Comparison of ENCODE assay signal across 8 cellular contexts in genomic region chr10:102674566-102674965, GRCh38. TPM values are rescaled to one million over a fixed set of nuclear protein-coding genes. Genes with fewer than 3 reads are reported as not detected.
DNase-seq lines count a peak whose midpoint lies in the region; ATAC-seq and TF ChIP-seq lines count a peak whose summit lies in the region.
"Had no signal": no experiment of that assay in that cellular context is flagged by ENCODE, and none has a peak within 500 bp of the region (broad histone marks: within the 10 kb centered on the region; RNA-seq: fewer than 3 reads in every experiment).

No MANE protein-coding gene starts in this region.

- H3F3A ChIP-seq in MM.1S (ENCODE audit: insufficient read depth, low read length): 0 out of 2 replicates have a peak, but pooled peaks cover 4% of the 10 kb centered on the region

- H3K27me3 ChIP-seq in HUES48 (ENCODE audit: control insufficient read depth, insufficient read depth, low read length) (no peaks in the 10 kb centered on the region), MM.1S (replicated peaks; ENCODE audit: insufficient read depth, low read length) (no peaks in the 10 kb centered on the region)

- H3K4me1 Mint-ChIP-seq in WTC11: peaks cover 85% of the 10 kb centered on the region

- no peaks in the 10 kb centered on the region for H3K79me2 ChIP-seq in MM.1S (ENCODE audit: low read length)

- H3K4me1 ChIP-seq in HUES48 (ENCODE audit: control insufficient read depth, insufficient read depth, low read length): peaks cover 76% of the 10 kb centered on the region
- no peaks in the 10 kb centered on the region for H3K4me1 ChIP-seq in MM.1S (ENCODE audit: low read length)

- no peaks in the 10 kb centered on the region for H3K9me3 ChIP-seq in HUES48 (ENCODE audit: control insufficient read depth, insufficient read depth, low read length)
- no peaks in the 10 kb centered on the region for H3K9me3 ChIP-seq in iPS-18c (ENCODE audit: control insufficient read depth, insufficient read depth, low read length)
- H3K9me3 ChIP-seq in MM.1S (replicated peaks; ENCODE audit: insufficient read depth, low read length): no peaks in the 10 kb centered on the region

- no peak overlapping the region for H2AFZ ChIP-seq in MM.1S (ENCODE audit: low read length)

- no peaks in the 10 kb centered on the region for H3K27me3 Mint-ChIP-seq in WTC11 (ENCODE audit: low read depth)

- H3K36me3 ChIP-seq in HUES48 (ENCODE audit: control insufficient read depth, insufficient read depth, low read length): no peaks in the 10 kb centered on the region
- no peaks in the 10 kb centered on the region for H3K36me3 ChIP-seq in MM.1S (replicated peaks; ENCODE audit: insufficient read depth, low read length)

- peak overlapping the region; percentile 67 for H3K27ac Mint-ChIP-seq in WTC11

- H3K27ac ChIP-seq in HUES48 (ENCODE audit: low read depth, low read length) (peak overlapping the region; percentile 43), skin epidermis (peak overlapping the region in 20 of 21 experiments; percentile 41 to 86 (median 74)), MM.1S (ENCODE audit: low read length) (no peak overlapping the region)
- H3K27ac ChIP-seq: VCaP had no signal

- no peak overlapping the region for H3K4me3 ChIP-seq in HUES48 (ENCODE audit: low read depth, low read length)
- H3K4me3 ChIP-seq in iPS-18c (ENCODE audit: insufficient read depth, low read depth, low read length): peak overlapping the region; percentile 24; the same call in 1 of the 2 replicates
- peak overlapping the region in 3 of 7 experiments; percentile 4 to 27 (median 14) for H3K4me3 ChIP-seq in skin epidermis
- H3K4me3 ChIP-seq in MM.1S (ENCODE audit: low read length): no peak overlapping the region

- H3K4me2 ChIP-seq in MM.1S (ENCODE audit: low read depth, low read length): no peak overlapping the region

- no peaks in the 10 kb centered on the region for H3K9me2 ChIP-seq in MM.1S (replicated peaks; ENCODE audit: insufficient read depth, low read length)

- POLR2A ChIA-PET in WTC11 (lab: Charles Lee): interaction anchor here (0.7 to 1.7 kb wide), 4 partner anchors 19 to 369 kb away, joined by 3 to 6 read pairs (median 4); partner anchors contain the start of gene TRIM8

- H3K36me3 Mint-ChIP-seq in WTC11: no peaks in the 10 kb centered on the region

- no peaks in the 10 kb centered on the region for H3K9me3 Mint-ChIP-seq in WTC11

- H4K20me1 ChIP-seq in MM.1S (ENCODE audit: insufficient read depth, low read length): no peaks in the 10 kb centered on the region

- no peak for ATAC-seq in WTC11

- CTCF ChIA-PET in WTC11 (lab: Charles Lee): interaction anchor here (1.0 to 7.2 kb wide), 15 partner anchors 7 to 171 kb away, joined by 3 to 101 read pairs (median 5); partner anchors contain the start of genes ACTR1A, ARL3, SFXN2 and SUFU

- no peak for DNase-seq in WTC11 (ENCODE audit: low spot score)
- DNase-seq in HT-29 (ENCODE audit: low spot score): no peak
- DNase-seq in DMS114 treated with DMSO at 0.1 percent for 48 hours (lab: John Stamatoyannopoulos, UW; ENCODE audit: unreplicated experiment): no peak
- DNase-seq in MM.1S: no peak

- no peak overlapping the region for H3K4me3 Mint-ChIP-seq in WTC11

- TF ChIP-seq CTCF in WTC11 (IDR thresholded peaks at IDR 0.05): no peak
- no peak for TF ChIP-seq CTCF in MM.1S (IDR thresholded peaks at IDR 0.05; ENCODE audit: low read length)

- H3K9ac ChIP-seq in HUES48 (ENCODE audit: low read depth, low read length): no peak overlapping the region
- H3K9ac ChIP-seq in MM.1S (ENCODE audit: low read length): no peak overlapping the region

TF ChIP-seq in WTC11, 78 proteins besides CTCF, POLR2A, EP300 and RAD21:
- no peak for TF ChIP-seq HMGXB4 (CRISPR knock-in tag; IDR thresholded peaks at IDR 0.05)
- TF ChIP-seq IRF1 (CRISPR knock-in tag; IDR thresholded peaks at IDR 0.05): no peak
- no peak for TF ChIP-seq ZNF232 (CRISPR knock-in tag; IDR thresholded peaks at IDR 0.05)

RNA-seq across cellular contexts. Expression of gene TRIM8, which starts 30.3 kb away (rescaled TPM):
- total RNA-seq in WTC11 (2021): 36.3 to 40.3 TPM (median 36.8 TPM) in 3 replicates
- 81.2 and 82.3 TPM in 2 replicates for total RNA-seq in HT-29 (2014; rRNA removed; shearing (Covaris generic))

RNA-seq across cellular contexts. Expression of gene ARL3, which starts 39.6 kb away (rescaled TPM):
- total RNA-seq in WTC11 (2021): 13.3 to 16.1 TPM (median 15.6 TPM) in 3 replicates
- 4.5 and 6.0 TPM in 2 replicates for total RNA-seq in HT-29 (2014; rRNA removed; shearing (Covaris generic))

RNA-seq across cellular contexts. Expression of gene SFXN2, which starts 39.9 kb away (rescaled TPM):
- total RNA-seq in WTC11 (2021): 15.7 to 21.2 TPM (median 15.9 TPM) in 3 replicates
- total RNA-seq in HT-29 (2014; rRNA removed; shearing (Covaris generic)): 20.8 and 33.4 TPM in 2 replicates
